In genomic region chr5:72307968-72308852, GRCh38 we compare ENCODE assay signal across 1 cellular context.
TF ChIP-seq lines count a peak whose summit lies in the region.

No MANE protein-coding gene starts in this region.

TF ChIP-seq in K562, 482 proteins besides CTCF, POLR2A, EP300 and RAD21 (continued from another document and continues in another):
- TF ChIP-seq ZNF311 (CRISPR knock-in tag; IDR thresholded peaks at IDR 0.05), result no peak
- no peak for TF ChIP-seq CREB5 (CRISPR knock-in tag; IDR thresholded peaks at IDR 0.05)
- TF ChIP-seq HDAC6 (IDR thresholded peaks at IDR 0.05; ENCODE audit: low read depth, low read length), result no peak
- TF ChIP-seq TCF7L2 (IDR thresholded peaks at IDR 0.05; ENCODE audit: low read depth, low read length), result no peak
- TF ChIP-seq ZNF589 (CRISPR knock-in tag; IDR thresholded peaks at IDR 0.05; ENCODE audit: low read depth), result 0 out of 2 replicates have a peak, but pooled peaks have one; percentile 52
- TF ChIP-seq POLR2AphosphoS2 (IDR thresholded peaks at IDR 0.05; ENCODE audit: low read length), result peak; percentile 85; the same call in 1 of the 2 replicates
- TF ChIP-seq ZNF3 (CRISPR knock-in tag; IDR thresholded peaks at IDR 0.05), result no peak
- TF ChIP-seq U2AF1 (optimal IDR thresholded peaks at IDR 0.05; ENCODE audit: low read depth, low read length), result no peak
- no peak for TF ChIP-seq ZNF165 (CRISPR knock-in tag; IDR thresholded peaks at IDR 0.05; ENCODE audit: borderline replicate concordance)
- no peak for TF ChIP-seq MCM3 (IDR thresholded peaks at IDR 0.05)
- peak; percentile 76; the same call in 1 of the 2 replicates for TF ChIP-seq DEAF1 (CRISPR knock-in tag; IDR thresholded peaks at IDR 0.05)
- no peak for TF ChIP-seq ZNF57 (CRISPR knock-in tag; IDR thresholded peaks at IDR 0.05)
- no peak for TF ChIP-seq HMBOX1 (IDR thresholded peaks at IDR 0.05)
- TF ChIP-seq HINFP (tag; conservative IDR thresholded peaks at IDR 0.05; ENCODE audit: low read depth), result no peak
- TF ChIP-seq LARP7 (IDR thresholded peaks at IDR 0.05), result no peak
- TF ChIP-seq FOXP1 (CRISPR knock-in tag; IDR thresholded peaks at IDR 0.05), result 0 out of 2 replicates have a peak, but pooled peaks have one; percentile 38
- no peak for TF ChIP-seq PURB (CRISPR knock-in tag; IDR thresholded peaks at IDR 0.05; ENCODE audit: low read depth)
- no peak for TF ChIP-seq TSC22D4 (tag; IDR thresholded peaks at IDR 0.05)
- no peak for TF ChIP-seq ZNF134 (CRISPR knock-in tag; conservative IDR thresholded peaks at IDR 0.05)
- peak; percentile 70 for TF ChIP-seq ETV5 (CRISPR knock-in tag; IDR thresholded peaks at IDR 0.05; ENCODE audit: low read depth)
- TF ChIP-seq NCOA6 (IDR thresholded peaks at IDR 0.05), result peak; percentile 69
- TF ChIP-seq ZNF175 (CRISPR knock-in tag; IDR thresholded peaks at IDR 0.05; ENCODE audit: low read depth), result 0 out of 2 replicates have a peak, but pooled peaks have one; percentile 49
- no peak for TF ChIP-seq ATF4 (CRISPR knock-in tag; IDR thresholded peaks at IDR 0.05)
- no peak for TF ChIP-seq TBL1XR1 (IDR thresholded peaks at IDR 0.05; ENCODE audit: low read length in 2 of 2)
- TF ChIP-seq ZNF699 (CRISPR knock-in tag; IDR thresholded peaks at IDR 0.05; ENCODE audit: insufficient replicate concordance), result no peak
- no peak for TF ChIP-seq EWSR1 (IDR thresholded peaks at IDR 0.05; ENCODE audit: borderline replicate concordance, low read depth, partially characterized antibody)
- TF ChIP-seq BCL6 (CRISPR knock-in tag; IDR thresholded peaks at IDR 0.05), result no peak
- no peak for TF ChIP-seq GTF2B (IDR thresholded peaks at IDR 0.05; ENCODE audit: extremely low read depth, insufficient read length)
- no peak; a peak in 1 of 4 replicates for TF ChIP-seq KDM4B (IDR thresholded peaks at IDR 0.05; ENCODE audit: borderline replicate concordance in 2 of 2, low read depth in 1 of 2)
- peak; percentile 93 for TF ChIP-seq RB1 (IDR thresholded peaks at IDR 0.05; ENCODE audit: low read depth)
- no peak for TF ChIP-seq KDM2B (CRISPR knock-in tag; IDR thresholded peaks at IDR 0.05)
- no peak for TF ChIP-seq NFE2L1 (tag; IDR thresholded peaks at IDR 0.05; ENCODE audit: borderline replicate concordance, low read depth)
- no peak for TF ChIP-seq SIRT6 (IDR thresholded peaks at IDR 0.05; ENCODE audit: low read depth, low read length)
- TF ChIP-seq SRSF9 (IDR thresholded peaks at IDR 0.05; ENCODE audit: borderline replicate concordance, low read depth, low read length), result no peak
- peak; percentile 74 for TF ChIP-seq FOS (IDR thresholded peaks at IDR 0.05; ENCODE audit: extremely low read depth, insufficient read length)
- no peak for TF ChIP-seq PTBP1 (IDR thresholded peaks at IDR 0.05; ENCODE audit: low read depth, low read length)
- TF ChIP-seq TCF7 (IDR thresholded peaks at IDR 0.05; ENCODE audit: borderline replicate concordance), result no peak
- TF ChIP-seq ARID4B (CRISPR knock-in tag; IDR thresholded peaks at IDR 0.05), result peak; percentile 58; the same call in 1 of the 2 replicates
- TF ChIP-seq ZNF23 (CRISPR knock-in tag; IDR thresholded peaks at IDR 0.05), result no peak
- peak in 2 of 3 experiments; percentile 9 to 64 for TF ChIP-seq YY1 (IDR thresholded peaks at IDR 0.05; ENCODE audit: borderline replicate concordance in 1 of 3, control insufficient read depth in 1 of 3, extremely low read depth in 1 of 3, insufficient read depth in 3 of 3, insufficient read length in 1 of 3, insufficient replicate concordance in 2 of 3, low read depth in 1 of 3, low read length in 2 of 3)
- TF ChIP-seq TEAD4 (IDR thresholded peaks at IDR 0.05; ENCODE audit: low read length), result peak; percentile 45; the same call in 1 of the 2 replicates
- no peak for TF ChIP-seq TEAD4 (CRISPR knock-in tag; IDR thresholded peaks at IDR 0.05; ENCODE audit: borderline replicate concordance)
- TF ChIP-seq IRF1 (CRISPR knock-in tag; IDR thresholded peaks at IDR 0.05; ENCODE audit: borderline replicate concordance), result no peak
- TF ChIP-seq NR4A1 (CRISPR knock-in tag; IDR thresholded peaks at IDR 0.05), result no peak
- no peak for TF ChIP-seq NR4A1 (tag; IDR thresholded peaks at IDR 0.05)
- TF ChIP-seq CHD4 (IDR thresholded peaks at IDR 0.05; ENCODE audit: insufficient read depth, insufficient replicate concordance, low read depth, low read length, poor library complexity, severe bottlenecking), result no peak
- no peak for TF ChIP-seq ZNF347 (CRISPR knock-in tag; IDR thresholded peaks at IDR 0.05; ENCODE audit: low read depth)
- no peak for TF ChIP-seq SIX5 (IDR thresholded peaks at IDR 0.05; ENCODE audit: borderline replicate concordance in 1 of 2, insufficient read depth in 1 of 2, low read depth in 1 of 2, low read length in 2 of 2)
- TF ChIP-seq ADNP (tag; IDR thresholded peaks at IDR 0.05), result no peak
- TF ChIP-seq SMARCB1 (IDR thresholded peaks at IDR 0.05; ENCODE audit: insufficient read length, low read depth), result no peak
- no peak for TF ChIP-seq ZNF707 (CRISPR knock-in tag; conservative IDR thresholded peaks at IDR 0.05)
- no peak for TF ChIP-seq ELK3 (CRISPR knock-in tag; IDR thresholded peaks at IDR 0.05)
- TF ChIP-seq SMARCE1 (IDR thresholded peaks at IDR 0.05), result no peak
- no peak for TF ChIP-seq SNIP1 (IDR thresholded peaks at IDR 0.05; ENCODE audit: low read depth)
- TF ChIP-seq TEAD1 (CRISPR knock-in tag; IDR thresholded peaks at IDR 0.05), result peak in 1 of 2 experiments; percentile 84; a peak in 3 of 4 replicates
- no peak for TF ChIP-seq ARID2 (IDR thresholded peaks at IDR 0.05)
- no peak for TF ChIP-seq IFI16 (CRISPR knock-in tag; IDR thresholded peaks at IDR 0.05)
- TF ChIP-seq ZNF253 (CRISPR knock-in tag; conservative IDR thresholded peaks at IDR 0.05), result no peak
- no peak for TF ChIP-seq LEF1 (IDR thresholded peaks at IDR 0.05)
- TF ChIP-seq ZNF280A (IDR thresholded peaks at IDR 0.05; ENCODE audit: low read depth, partially characterized antibody), result no peak
- TF ChIP-seq HDAC3 (IDR thresholded peaks at IDR 0.05; ENCODE audit: borderline replicate concordance, partially characterized antibody), result no peak
- TF ChIP-seq ZZZ3 (IDR thresholded peaks at IDR 0.05), result no peak
